Comparison of ENCODE assay signal across 29 cellular contexts in genomic region chr1:11443043-11443442, GRCh38. TPM values are rescaled to one million over a fixed set of nuclear protein-coding genes. Genes with fewer than 3 reads are reported as not detected.
"Had no signal": no experiment of that assay in that cellular context is flagged by ENCODE, and none has a peak within 500 bp of the region (broad histone marks: within the 10 kb centered on the region; RNA-seq: fewer than 3 reads in every experiment).

No MANE protein-coding gene starts in this region.

- H3K27ac Mint-ChIP-seq: stimulated activated effector memory CD8-positive, alpha-beta T cell treated with anti-CD3 and anti-CD28 coated beads, Interleukin-12 subunit alpha, Interleukin-12 subunit beta, amount 100 ng/mL, for 72 hours; stimulated activated memory B cell treated with anti-CD40 and anti-IgM and Interleukin-4, amounts not matched to agents 10 μg/mL and 1 μg/mL and 100 μg/mL, for 72 hours; stimulated activated naive B cell treated with anti-CD40 and anti-IgM and Interleukin-4, amounts not matched to agents 10 μg/mL and 1 μg/mL and 100 μg/mL, for 72 hours; stimulated activated naive CD8-positive, alpha-beta T cell treated with anti-CD3 and anti-CD28 coated beads, Interleukin-15, Interleukin-2, amounts not matched to agents 100 ng/mL and 50 ng/mL, for 24 hours; type B pancreatic cell had no signal

- H3K4me3 ChIP-seq: stomach, suprapubic skin, testis, thoracic aorta, thyroid gland, tibial artery, tibial nerve, transverse colon, upper lobe of left lung, upper lobe of right lung, uterus, vagina had no signal

- H3K9me3 ChIP-seq: stomach, suprapubic skin, testis, thoracic aorta, thyroid gland, tibial artery, tibial nerve, transverse colon, upper lobe of left lung, upper lobe of right lung, uterus, vagina had no signal

- ATAC-seq: stimulated activated effector memory CD8-positive, alpha-beta T cell treated with anti-CD3 and anti-CD28 coated beads, Interleukin-12 subunit alpha, Interleukin-12 subunit beta, amount 100 ng/mL, for 72 hours; stimulated activated memory B cell treated with anti-CD40 and anti-IgM and Interleukin-4, amounts not matched to agents 10 μg/mL and 1 μg/mL and 100 μg/mL, for 72 hours; stimulated activated naive B cell treated with anti-CD40 and anti-IgM and Interleukin-4, amounts not matched to agents 10 μg/mL and 1 μg/mL and 100 μg/mL, for 72 hours; stimulated activated naive CD8-positive, alpha-beta T cell treated with anti-CD3 and anti-CD28 coated beads, Interleukin-15, amount 100 ng/mL, for 72 hours; stimulated activated naive CD8-positive, alpha-beta T cell treated with anti-CD3 and anti-CD28 coated beads, Interleukin-15, Interleukin-2, amounts not matched to agents 100 U/mL and 50 U/mL, for 24 hours; upper lobe of right lung had no signal

- DNase-seq: stimulated activated CD4-positive, alpha-beta T cell treated with anti-CD3 and anti-CD28 coated beads, Interleukin-2, amount 100 ng/mL, for 48 hours; stimulated activated CD4-positive, alpha-beta T cell treated with anti-CD3 and anti-CD28 coated beads, Interleukin-4, amount 100 ng/mL, for 1 hour; stimulated activated CD4-positive, alpha-beta T cell treated with anti-CD3 and anti-CD28 coated beads, Interleukin-4, amount 100 ng/mL, for 24 hours; stimulated activated CD4-positive, alpha-beta T cell treated with anti-CD3 and anti-CD28 coated beads, Interleukin-4, amount 100 ng/mL, for 4 hours; stimulated activated CD8-positive, alpha-beta memory T cell treated with anti-CD3 and anti-CD28 coated beads, Interleukin-4, amount 100 ng/mL, for 48 hours; stimulated activated naive B cell treated with anti-CD40 and anti-IgM and Interleukin-4, amounts not matched to agents 10 μg/mL and 1 μg/mL and 100 μg/mL, for 72 hours; stimulated activated naive CD4-positive, alpha-beta T cell; stimulated activated naive CD4-positive, alpha-beta T cell treated with Interleukin-2 at 50 U/mL for 16 hours; stimulated activated naive CD8-positive, alpha-beta T cell treated with anti-CD3 and anti-CD28 coated beads, Interleukin-15, amount 100 ng/mL, for 72 hours; stimulated activated naive CD8-positive, alpha-beta T cell treated with anti-CD3 and anti-CD28 coated beads, Interleukin-15, Interleukin-2, amounts not matched to agents 100 U/mL and 50 U/mL, for 24 hours; stomach; substantia nigra; testis; thyroid gland; tibial artery; transverse colon; trophoblast cell; upper lobe of right lung; uterus had no signal

- H3K27me3 ChIP-seq: testis, thyroid gland, upper lobe of left lung, uterus, vagina had no signal

- H3K36me3 Mint-ChIP-seq: stimulated activated effector memory CD8-positive, alpha-beta T cell treated with anti-CD3 and anti-CD28 coated beads, Interleukin-12 subunit alpha, Interleukin-12 subunit beta, amount 100 ng/mL, for 72 hours; stimulated activated memory B cell treated with anti-CD40 and anti-IgM and Interleukin-4, amounts not matched to agents 10 μg/mL and 1 μg/mL and 100 μg/mL, for 72 hours; stimulated activated naive B cell treated with anti-CD40 and anti-IgM and Interleukin-4, amounts not matched to agents 10 μg/mL and 1 μg/mL and 100 μg/mL, for 72 hours; type B pancreatic cell had no signal

- H3K4me3 Mint-ChIP-seq: stimulated activated effector memory CD8-positive, alpha-beta T cell treated with anti-CD3 and anti-CD28 coated beads, Interleukin-12 subunit alpha, Interleukin-12 subunit beta, amount 100 ng/mL, for 72 hours; stimulated activated memory B cell treated with anti-CD40 and anti-IgM and Interleukin-4, amounts not matched to agents 10 μg/mL and 1 μg/mL and 100 μg/mL, for 72 hours; stimulated activated naive B cell treated with anti-CD40 and anti-IgM and Interleukin-4, amounts not matched to agents 10 μg/mL and 1 μg/mL and 100 μg/mL, for 72 hours; stimulated activated naive CD8-positive, alpha-beta T cell treated with anti-CD3 and anti-CD28 coated beads, Interleukin-15, amount 100 ng/mL, for 72 hours; stimulated activated naive CD8-positive, alpha-beta T cell treated with anti-CD3 and anti-CD28 coated beads, Interleukin-15, Interleukin-2, amounts not matched to agents 100 ng/mL and 50 ng/mL, for 24 hours; type B pancreatic cell had no signal

- H3K27me3 Mint-ChIP-seq: stimulated activated naive CD8-positive, alpha-beta T cell treated with anti-CD3 and anti-CD28 coated beads, Interleukin-15, Interleukin-2, amounts not matched to agents 100 ng/mL and 50 ng/mL, for 24 hours had no signal

- H3K36me3 ChIP-seq: stomach, suprapubic skin, thoracic aorta, thyroid gland, tibial artery, tibial nerve, transverse colon, upper lobe of left lung, upper lobe of right lung, uterus, vagina had no signal

- H3K27ac ChIP-seq: stomach, suprapubic skin, testis, thoracic aorta, thyroid gland, tibial artery, tibial nerve, transverse colon, upper lobe of left lung, upper lobe of right lung, uterus, vagina had no signal

- H3K4me1 Mint-ChIP-seq: stimulated activated effector memory CD8-positive, alpha-beta T cell treated with anti-CD3 and anti-CD28 coated beads, Interleukin-12 subunit alpha, Interleukin-12 subunit beta, amount 100 ng/mL, for 72 hours; stimulated activated memory B cell treated with anti-CD40 and anti-IgM and Interleukin-4, amounts not matched to agents 10 μg/mL and 1 μg/mL and 100 μg/mL, for 72 hours; stimulated activated naive B cell treated with anti-CD40 and anti-IgM and Interleukin-4, amounts not matched to agents 10 μg/mL and 1 μg/mL and 100 μg/mL, for 72 hours; stimulated activated naive CD8-positive, alpha-beta T cell treated with anti-CD3 and anti-CD28 coated beads, Interleukin-15, amount 100 ng/mL, for 72 hours had no signal

- H3K4me1 ChIP-seq: stomach, suprapubic skin, testis, thyroid gland, tibial artery, tibial nerve, transverse colon, upper lobe of left lung, upper lobe of right lung, uterus, vagina had no signal

- H3K9me3 Mint-ChIP-seq: stimulated activated effector memory CD8-positive, alpha-beta T cell treated with anti-CD3 and anti-CD28 coated beads, Interleukin-12 subunit alpha, Interleukin-12 subunit beta, amount 100 ng/mL, for 72 hours; stimulated activated memory B cell treated with anti-CD40 and anti-IgM and Interleukin-4, amounts not matched to agents 10 μg/mL and 1 μg/mL and 100 μg/mL, for 72 hours; stimulated activated naive B cell treated with anti-CD40 and anti-IgM and Interleukin-4, amounts not matched to agents 10 μg/mL and 1 μg/mL and 100 μg/mL, for 72 hours; stimulated activated naive CD8-positive, alpha-beta T cell treated with anti-CD3 and anti-CD28 coated beads, Interleukin-15, amount 100 ng/mL, for 72 hours; stimulated activated naive CD8-positive, alpha-beta T cell treated with anti-CD3 and anti-CD28 coated beads, Interleukin-15, Interleukin-2, amounts not matched to agents 100 ng/mL and 50 ng/mL, for 24 hours; type B pancreatic cell had no signal

RNA-seq across cellular contexts. Expression of gene DISP3, which starts 35.9 kb away (rescaled TPM):
- total RNA-seq: subcutaneous adipose tissue, suprapubic skin, thoracic aorta, thyroid gland, upper lobe of right lung, vagina had no signal
